ENCODE assay signal across 8 cellular contexts in genomic region chr3:11155341-11156025, GRCh38. TPM values are rescaled to one million over a fixed set of nuclear protein-coding genes. Genes with fewer than 3 reads are reported as not detected.
DNase-seq lines count a peak whose midpoint lies in the region; ATAC-seq and TF ChIP-seq lines count a peak whose summit lies in the region.

No MANE protein-coding gene starts in this region.

- H3K9me3 ChIP-seq in ascending aorta (no peaks in the 10 kb centered on the region), right atrium auricular region (no peaks in the 10 kb centered on the region)

- peak; percentile 65 for DNase-seq in activated CD4-positive, alpha-beta T cell treated with anti-CD3 and anti-CD28 coated beads, Interleukin-2, amount 10 ng/mL, durations not matched to agents 24 days and 14 days
- no peak for DNase-seq in activated CD4-positive, alpha-beta T cell treated with anti-CD3 and anti-CD28 coated beads for 4 hours
- DNase-seq in NCI-H345 (lab: John Stamatoyannopoulos, UW) (peak; percentile 56), ascending aorta (ENCODE audit: low spot score in 2 of 2) (peak in 1 of 2 donors; percentile 91), right atrium auricular region (ENCODE audit: low spot score) (peak; percentile 83), posterior vena cava (ENCODE audit: low spot score) (peak; percentile 91), GM13976 (ENCODE audit: low spot score) (no peak)

- no peak overlapping the region for H3K4me3 Mint-ChIP-seq in activated CD4-positive, alpha-beta T cell treated with anti-CD3 and anti-CD28 coated beads, Interleukin-2, amount 10 ng/mL, durations not matched to agents 24 days and 14 days

- H3K27me3 Mint-ChIP-seq in activated CD4-positive, alpha-beta T cell treated with anti-CD3 and anti-CD28 coated beads, Interleukin-2, amount 10 ng/mL, durations not matched to agents 24 days and 14 days, result peaks cover 80% of the 10 kb centered on the region

- ATAC-seq in HG03025 (IDR thresholded peaks at IDR 0.05; ENCODE audit: low FRiP score, unreplicated experiment), result no peak

- H3K36me3 ChIP-seq in ascending aorta, result no peaks in the 10 kb centered on the region
- H3K36me3 ChIP-seq in right atrium auricular region, result no peaks in the 10 kb centered on the region

- H3K27ac ChIP-seq in ascending aorta (peak overlapping the region; percentile 94 to 96), right atrium auricular region (peak overlapping the region; percentile 55 to 58)

- H3K27ac Mint-ChIP-seq in activated CD4-positive, alpha-beta T cell treated with anti-CD3 and anti-CD28 coated beads, Interleukin-2, amount 10 ng/mL, durations not matched to agents 24 days and 14 days, result no peak overlapping the region

- peak; percentile 65 to 75 (median 66) for TF ChIP-seq CTCF in ascending aorta (IDR thresholded peaks at IDR 0.05)
- TF ChIP-seq CTCF in right atrium auricular region (IDR thresholded peaks at IDR 0.05), result peak; percentile 62 to 80
- no peak for TF ChIP-seq CTCF in GM13976 (IDR thresholded peaks at IDR 0.05; ENCODE audit: borderline replicate concordance, control extremely low read depth, extremely low read depth, insufficient read depth, missing control alignments)

- no peaks in the 10 kb centered on the region for H3K9me3 Mint-ChIP-seq in activated CD4-positive, alpha-beta T cell treated with anti-CD3 and anti-CD28 coated beads, Interleukin-2, amount 10 ng/mL, durations not matched to agents 24 days and 14 days

- H3K36me3 Mint-ChIP-seq in activated CD4-positive, alpha-beta T cell treated with anti-CD3 and anti-CD28 coated beads, Interleukin-2, amount 10 ng/mL, durations not matched to agents 24 days and 14 days (ENCODE audit: low read depth), result no peaks in the 10 kb centered on the region

- H3K27me3 ChIP-seq in ascending aorta (no peaks in the 10 kb centered on the region), right atrium auricular region (no peaks in the 10 kb centered on the region)

- H3K4me3 ChIP-seq in ascending aorta (peak overlapping the region; percentile 80 to 87), right atrium auricular region (peak overlapping the region; percentile 42 to 54)

- H3K4me1 ChIP-seq in ascending aorta (peaks cover 8 to 31% of the 10 kb centered on the region in 2 donors), right atrium auricular region (peaks cover 0 to 21% of the 10 kb centered on the region in 2 donors)

- in situ Hi-C loops in GM13976 (cut with MboI; ENCODE audit: low sequenced_read_pairs, unreplicated experiment), result no loop called here

- peaks cover 12% of the 10 kb centered on the region for H3K4me1 Mint-ChIP-seq in activated CD4-positive, alpha-beta T cell treated with anti-CD3 and anti-CD28 coated beads, Interleukin-2, amount 10 ng/mL, durations not matched to agents 24 days and 14 days

- intact Hi-C loops in activated CD4-positive, alpha-beta T cell treated with anti-CD3 and anti-CD28 coated beads, Interleukin-2, amount 10 ng/mL, durations not matched to agents 24 days and 14 days (cut with micrococcal nuclease), result no loop called here
- intact Hi-C loops in ascending aorta (cut with DNase I), result loop anchor here (1.0 to 5.0 kb wide), 5 partner anchors 53 to 179 kb away; partner anchors contain the start of gene ATG7
- intact Hi-C loops in posterior vena cava (cut with DNase I), result loop anchor here in 1 of 2 donors (10.0 kb wide), 1 partner anchor 169 kb away; no protein-coding TSS in a partner anchor

RNA-seq across cellular contexts. Expression of gene HRH1, which starts 1.2 kb away (rescaled TPM):
- 0.42 and 0.52 TPM in 2 replicates for total RNA-seq in activated CD4-positive, alpha-beta T cell treated with anti-CD3 and anti-CD28 coated beads, Interleukin-2, amount 10 ng/mL, durations not matched to agents 24 days and 14 days
- total RNA-seq in ascending aorta, result 6.2 TPM
- total RNA-seq in right atrium auricular region, result 1 to 10 TPM; 1.6 to 3.5 TPM
- total RNA-seq in posterior vena cava, result 10 to 100 TPM in 1 of 2 donors, 1 to 10 TPM in 1; 5.5 to 11.4 TPM

Comparison
In these comparisons a context has a peak if more than half of its experiments do, and no peak if none do; other contexts are left out.
1. DNase-seq: peak in activated CD4-positive, alpha-beta T cell treated with anti-CD3 and anti-CD28 coated beads, Interleukin-2, amount 10 ng/mL, durations not matched to agents 24 days and 14 days (single experiment), NCI-H345 (single experiment), right atrium auricular region (single experiment) and posterior vena cava (single experiment); none in activated CD4-positive, alpha-beta T cell treated with anti-CD3 and anti-CD28 coated beads for 4 hours (0 of 2) and GM13976 (single experiment).